9 cellular contexts compared by ENCODE assay signal in genomic region chr10:17233534-17233933, GRCh38. TPM values are rescaled to one million over a fixed set of nuclear protein-coding genes. Genes with fewer than 3 reads are reported as not detected.
DNase-seq lines count a peak whose midpoint lies in the region; ATAC-seq and TF ChIP-seq lines count a peak whose summit lies in the region.
"Had no signal": no experiment of that assay in that cellular context is flagged by ENCODE, and none has a peak within 500 bp of the region (broad histone marks: within the 10 kb centered on the region; RNA-seq: fewer than 3 reads in every experiment).

No MANE protein-coding gene starts in this region.

- H4K20me1 ChIP-seq in KMS-11 (ENCODE audit: insufficient read depth), result peaks cover 31% of the 10 kb centered on the region
- no peaks in the 10 kb centered on the region for H4K20me1 ChIP-seq in neural cell (ENCODE audit: insufficient read depth)

- TF ChIP-seq RAD21 in neural cell (conservative IDR thresholded peaks at IDR 0.05), result no peak

- H3K4me1 Mint-ChIP-seq in endothelial cell (ENCODE audit: unreplicated experiment) (peaks cover 19% of the 10 kb centered on the region), WTC11 (peaks cover 7% of the 10 kb centered on the region; the same call in 1 of the 2 replicates)

- peak overlapping the region; percentile 41 for H3K27ac ChIP-seq in AG04450 (ENCODE audit: low read depth, low read length)
- H3K27ac ChIP-seq in KMS-11, result peak overlapping the region; percentile 96; the same call in 1 of the 2 replicates
- no peak overlapping the region for H3K27ac ChIP-seq in neural cell (ENCODE audit: low read length)

- H3K4me3 Mint-ChIP-seq in endothelial cell (ENCODE audit: unreplicated experiment) (peak overlapping the region; percentile 57), WTC11 (no peak overlapping the region)
- H3K4me3 Mint-ChIP-seq: memory B cell had no signal

- ATAC-seq in GM18517 (IDR thresholded peaks at IDR 0.05; ENCODE audit: unreplicated experiment) (no peak), HG03097 (IDR thresholded peaks at IDR 0.05; ENCODE audit: low FRiP score, unreplicated experiment) (no peak), WTC11 (no peak)

- H3K36me3 ChIP-seq in KMS-11 (ENCODE audit: insufficient read depth) (peaks cover 52% of the 10 kb centered on the region; the same call in 1 of the 2 replicates), neural cell (ENCODE audit: insufficient read depth, low read length) (peaks cover 7% of the 10 kb centered on the region)

- no peak overlapping the region for H2AFZ ChIP-seq in KMS-11 (ENCODE audit: low read depth)
- no peak overlapping the region for H2AFZ ChIP-seq in neural cell (ENCODE audit: low read depth, low read length)

- no peak for TF ChIP-seq EP300 in neural cell (conservative IDR thresholded peaks at IDR 0.05; ENCODE audit: poor library complexity, severe bottlenecking)

- H3K36me3 Mint-ChIP-seq in endothelial cell (ENCODE audit: low read depth, unreplicated experiment) (peaks cover 60% of the 10 kb centered on the region), WTC11 (peaks cover 29% of the 10 kb centered on the region)

- H3K27me3 Mint-ChIP-seq in endothelial cell (ENCODE audit: unreplicated experiment) (peaks cover 28% of the 10 kb centered on the region), WTC11 (ENCODE audit: low read depth) (peaks cover 21% of the 10 kb centered on the region)
- H3K27me3 Mint-ChIP-seq: memory B cell had no signal

- H3K27me3 ChIP-seq in AG04450 (ENCODE audit: control insufficient read depth, insufficient read depth, low read length), result no peaks in the 10 kb centered on the region
- H3K27me3 ChIP-seq in KMS-11 (ENCODE audit: insufficient read depth, low read depth), result no peaks in the 10 kb centered on the region
- H3K27me3 ChIP-seq in neural cell (ENCODE audit: insufficient read depth, low read depth, low read length), result no peaks in the 10 kb centered on the region

- no peaks in the 10 kb centered on the region for H3K9me3 Mint-ChIP-seq in endothelial cell (ENCODE audit: unreplicated experiment)
- no peaks in the 10 kb centered on the region for H3K9me3 Mint-ChIP-seq in WTC11
- H3K9me3 Mint-ChIP-seq: memory B cell had no signal

- CTCF ChIA-PET in AG04450 (lab: Charles Lee), result no interaction called here
- CTCF ChIA-PET in WTC11 (lab: Charles Lee), result no interaction called here

- H3K9ac ChIP-seq in KMS-11 (no peak overlapping the region), neural cell (ENCODE audit: low read length) (no peak overlapping the region)

- no peaks in the 10 kb centered on the region for H3F3A ChIP-seq in neural cell (ENCODE audit: insufficient read depth, low read length, poor library complexity, severe bottlenecking)

- H3K79me2 ChIP-seq in KMS-11 (ENCODE audit: insufficient read depth, low read depth), result peaks cover 45% of the 10 kb centered on the region
- H3K79me2 ChIP-seq in neural cell (replicated peaks; ENCODE audit: insufficient read depth, low read length), result peaks cover 37% of the 10 kb centered on the region

- H3K9me2 ChIP-seq in neural cell (ENCODE audit: insufficient read depth, low read length), result no peaks in the 10 kb centered on the region

- TF ChIP-seq CTCF in AG04450 (IDR thresholded peaks at IDR 0.05; ENCODE audit: low read depth, low read length), result no peak
- no peak for TF ChIP-seq CTCF in KMS-11 (conservative IDR thresholded peaks at IDR 0.05; ENCODE audit: low read depth, low read length)
- TF ChIP-seq CTCF in endothelial cell (IDR thresholded peaks at IDR 0.05; ENCODE audit: unreplicated experiment), result no peak
- no peak for TF ChIP-seq CTCF in neural cell (IDR thresholded peaks at IDR 0.05; ENCODE audit: poor library complexity, severe bottlenecking)
- TF ChIP-seq CTCF in WTC11 (IDR thresholded peaks at IDR 0.05), result no peak

- no peak overlapping the region for H3K27ac Mint-ChIP-seq in endothelial cell (ENCODE audit: unreplicated experiment)
- H3K27ac Mint-ChIP-seq in WTC11, result no peak overlapping the region

- H3K4me2 ChIP-seq in KMS-11 (no peak overlapping the region; the same call in 1 of the 2 replicates), neural cell (ENCODE audit: low read length) (no peak overlapping the region)

- H3K4me1 ChIP-seq in KMS-11 (ENCODE audit: low read depth, poor library complexity, severe bottlenecking), result peaks cover 57% of the 10 kb centered on the region

- H3K4me3 ChIP-seq in AG04450 (ENCODE audit: low read depth, low read length) (peak overlapping the region; percentile 31), KMS-11 (IDR thresholded peaks at IDR 0.05; ENCODE audit: insufficient read depth, low read depth, low read length) (no peak overlapping the region), neural cell (ENCODE audit: low read length) (peak overlapping the region; percentile 20)

- no peak for DNase-seq in AG04450 (ENCODE audit: low read depth, low spot score)
- DNase-seq in endothelial cell (ENCODE audit: low spot score), result no peak
- DNase-seq in NCI-H2227 treated with DMSO at 0.1 percent for 48 hours (lab: John Stamatoyannopoulos, UW), result no peak
- DNase-seq in WTC11 (ENCODE audit: low spot score), result no peak

- H3K9me3 ChIP-seq in AG04450 (ENCODE audit: control insufficient read depth, insufficient read depth, low read length), result peaks cover 3% of the 10 kb centered on the region; the same call in 1 of the 2 replicates
- no peaks in the 10 kb centered on the region for H3K9me3 ChIP-seq in neural cell (ENCODE audit: low read length)

- POLR2A ChIA-PET in AG04450 (lab: Yijun Ruan, JAX) (interaction anchor here (1.1 kb wide), 1 partner anchor 11 kb away, joined by 3 read pairs; no protein-coding TSS in a partner anchor), WTC11 (lab: Charles Lee) (no interaction called here)

TF ChIP-seq in neural cell, 6 proteins besides CTCF, POLR2A, EP300 and RAD21 (continues in another document):
- TF ChIP-seq SMC3 (conservative IDR thresholded peaks at IDR 0.05; ENCODE audit: poor library complexity), result no peak
- TF ChIP-seq REST (IDR thresholded peaks at IDR 0.05; ENCODE audit: borderline replicate concordance), result no peak
- no peak for TF ChIP-seq TAF1 (IDR thresholded peaks at IDR 0.05; ENCODE audit: low read depth)

TF ChIP-seq in WTC11, 78 proteins besides CTCF, POLR2A, EP300 and RAD21 (continues in another document):
- TF ChIP-seq ATF6 (CRISPR knock-in tag; IDR thresholded peaks at IDR 0.05) (no peak), ZNF263 (CRISPR knock-in tag; IDR thresholded peaks at IDR 0.05; ENCODE audit: low read depth) (no peak), JAZF1 (CRISPR knock-in tag; IDR thresholded peaks at IDR 0.05) (no peak), ZNF317 (CRISPR knock-in tag; IDR thresholded peaks at IDR 0.05; ENCODE audit: borderline replicate concordance, low read depth) (no peak), ZNF232 (CRISPR knock-in tag; IDR thresholded peaks at IDR 0.05) (no peak)
- TF ChIP-seq, protein P1, sequence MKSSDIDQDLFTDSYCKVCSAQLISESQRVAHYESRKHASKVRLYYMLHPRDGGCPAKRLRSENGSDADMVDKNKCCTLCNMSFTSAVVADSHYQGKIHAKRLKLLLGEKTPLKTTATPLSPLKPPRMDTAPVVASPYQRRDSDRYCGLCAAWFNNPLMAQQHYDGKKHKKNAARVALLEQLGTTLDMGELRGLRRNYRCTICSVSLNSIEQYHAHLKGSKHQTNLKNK (CRISPR knock-in tag; IDR thresholded peaks at IDR 0.05), result no peak

RNA-seq across cellular contexts. Expression of gene VIM, which starts 5.5 kb away (rescaled TPM):
- polyA plus RNA-seq in AG04450 (2011; rRNA removed), result 4,126 and 4,378 TPM in 2 replicates
- 4,154 and 5,002 TPM in 2 replicates for polyA minus RNA-seq in AG04450 (2011; rRNA and poly(A)+ RNA removed)
- 6,235 TPM for total RNA-seq in endothelial cell (ENCODE audit: unreplicated experiment)
- polyA plus RNA-seq in neural cell, result 152 and 170 TPM in 2 replicates
- 155 and 162 TPM in 2 replicates for polyA minus RNA-seq in neural cell
- 65.0 to 74.1 TPM (median 66.2 TPM) in 3 replicates for total RNA-seq in WTC11 (2021)

RNA-seq across cellular contexts. Expression of gene TRDMT1, which starts 32.1 kb away (rescaled TPM):
- polyA plus RNA-seq in AG04450 (2011; rRNA removed) (5.2 and 7.1 TPM in 2 replicates), neural cell (21.7 and 25.4 TPM in 2 replicates)
- polyA minus RNA-seq in AG04450 (2011; rRNA and poly(A)+ RNA removed), result 4.3 and 5.5 TPM in 2 replicates
- total RNA-seq in endothelial cell (ENCODE audit: unreplicated experiment) (17.7 TPM), WTC11 (2021) (10.6 to 11.7 TPM (median 11.0 TPM) in 3 replicates)
- 61.8 and 77.3 TPM in 2 replicates for polyA minus RNA-seq in neural cell

Comparison
In these comparisons a context has a peak if more than half of its experiments do, and no peak if none do; other contexts are left out.
1. RNA of gene VIM, which starts 5.5 kb away (total RNA-seq): 6,235 TPM in endothelial cell (single experiment); 65.0 to 74.1 TPM in WTC11; every median in the first group is over 10 times any median in the second.